8 cellular contexts compared by ENCODE assay signal in genomic region chr7:155644178-155644970, GRCh38. TPM values are rescaled to one million over a fixed set of nuclear protein-coding genes. Genes with fewer than 3 reads are reported as not detected.
DNase-seq lines count a peak whose midpoint lies in the region; ATAC-seq and TF ChIP-seq lines count a peak whose summit lies in the region.

RBM33 (plus strand) TSS chr7:155644661; CDS start chr7:155644877, 216 bp downstream.

- TF ChIP-seq CTCF in activated B cell treated with CpG ODN at 0.5 μM for 24 hours (IDR thresholded peaks at IDR 0.05) (no peak), cardiac fibroblast (IDR thresholded peaks at IDR 0.05; ENCODE audit: low read depth, low read length) (no peak), spleen (IDR thresholded peaks at IDR 0.05 in 8 of 11, conservative IDR thresholded peaks at IDR 0.05 in 3 of 11) (peak in 1 of 11 experiments; percentile 16)

- H3K27ac ChIP-seq in spleen: peak within 1 kb of the TSS; percentile 78 to 99 (median 98)

- TF ChIP-seq POLR2A in spleen (IDR thresholded peaks at IDR 0.05): no peak

- POLR2A ChIA-PET in activated B cell treated with CpG ODN at 0.5 μM for 24 hours (lab: Charles Lee): interaction anchor here (0.5 to 1.5 kb wide), 18 partner anchors 9 to 1398 kb away, joined by 3 to 18 read pairs (median 4); partner anchors contain the start of genes LMBR1 and PAXIP1

- H3K4me3 Mint-ChIP-seq in activated B cell treated with CpG ODN at 0.5 μM for 24 hours: peak within 1 kb of the TSS; percentile 98

- 0 to 1% (median 0%) methylated on average over 52 to 85 of the region's 85 CpGs for WGBS in spleen, 5 donors

- peaks cover 14 to 47% (median 35%) of the 10 kb centered on the region in 6 donors for H3K4me1 ChIP-seq in spleen

- H3K9me3 Mint-ChIP-seq in activated B cell treated with CpG ODN at 0.5 μM for 24 hours: peaks cover 11% of the 10 kb centered on the region

- peaks cover 47% of the 10 kb centered on the region for H3K4me1 Mint-ChIP-seq in activated B cell treated with CpG ODN at 0.5 μM for 24 hours

- H3K36me3 ChIP-seq in spleen: peaks cover 0 to 49% (median 26%) of the 10 kb centered on the region in 6 donors

- peak; percentile 84 for DNase-seq in AG08395 (ENCODE audit: low spot score)
- DNase-seq in NCI-H2227 treated with DMSO at 0.1 percent for 48 hours (lab: John Stamatoyannopoulos, UW): peak; percentile 87
- DNase-seq in activated B cell treated with CpG ODN at 0.5 μM for 24 hours: peak; percentile 86
- DNase-seq in cardiac fibroblast (ENCODE audit: low read depth in 2 of 2): peak; percentile 86
- DNase-seq in inferior parietal cortex (ENCODE audit: extremely low spot score): peak; percentile 85
- DNase-seq in spleen: peak; percentile 95

- CTCF ChIA-PET in activated B cell treated with CpG ODN at 0.5 μM for 24 hours (lab: Charles Lee): interaction anchor here (1.2 kb wide), 1 partner anchor 45 kb away, joined by 6 read pairs; no protein-coding TSS in a partner anchor

- H3K9me3 ChIP-seq in spleen: peaks cover 0 to 17% (median 14%) of the 10 kb centered on the region in 8 donors

- peak; percentile 81 for ATAC-seq in GM18907 (IDR thresholded peaks at IDR 0.05; ENCODE audit: unreplicated experiment)
- peak; percentile 68 for ATAC-seq in HG03139 (IDR thresholded peaks at IDR 0.05; ENCODE audit: unreplicated experiment)
- peak; percentile 74 for ATAC-seq in activated B cell treated with CpG ODN at 0.5 μM for 24 hours (ENCODE audit: low read depth)

- intact Hi-C loops in activated B cell treated with CpG ODN at 0.5 μM for 24 hours (cut with micrococcal nuclease) (loop anchor here (1.0 to 10.0 kb wide), 11 partner anchors 46 to 1693 kb away; partner anchors contain the start of genes DNAJB6, INSIG1, LMBR1 and PAXIP1), spleen (cut with DNase I; ENCODE audit: low total_unique reads) (no loop called here)

- no peaks in the 10 kb centered on the region for H3K27me3 ChIP-seq in spleen (replicated peaks in 1 of 7)

- peaks cover 71% of the 10 kb centered on the region for H3K36me3 Mint-ChIP-seq in activated B cell treated with CpG ODN at 0.5 μM for 24 hours (ENCODE audit: low read depth)

- H3K27ac Mint-ChIP-seq in activated B cell treated with CpG ODN at 0.5 μM for 24 hours: peak within 1 kb of the TSS; percentile 98

- H3K27me3 Mint-ChIP-seq in activated B cell treated with CpG ODN at 0.5 μM for 24 hours: no peaks in the 10 kb centered on the region

- H3K4me3 ChIP-seq in cardiac fibroblast (replicated peaks in 1 of 2; ENCODE audit: low read depth in 2 of 2, low read length in 2 of 2) (peak within 1 kb of the TSS; percentile 96 to 98), spleen (peak within 1 kb of the TSS; percentile 61 to 95 (median 92))

RNA-seq across cellular contexts. Expression of gene RBM33, which starts in this region (rescaled TPM):
- total RNA-seq in activated B cell treated with CpG ODN at 0.5 μM for 24 hours (107 and 117 TPM in 2 replicates), spleen (100 to 1,000 TPM in 3 of 7 donors, 10 to 100 TPM in 4; 68.1 to 109 (median 93.2) TPM)
- polyA plus RNA-seq in spleen: 10 to 100 TPM in 2 of 3 donors, 1 to 10 TPM in 1; 9.7 to 23.8 (median 10.2) TPM

Comparison
In these comparisons a context has a peak if more than half of its experiments do, and no peak if none do; other contexts are left out.
1. Peak in every context shown above with its lines: DNase-seq, ATAC-seq, H3K4me3 ChIP-seq and H3K27ac ChIP-seq.